11 cellular contexts compared by ENCODE assay signal in genomic region chr3:177574232-177574856, GRCh38.
DNase-seq lines count a peak whose midpoint lies in the region; ATAC-seq, FAIRE-seq and TF ChIP-seq lines count a peak whose summit lies in the region.
"Had no signal": no experiment of that assay in that cellular context is flagged by ENCODE, and none has a peak within 500 bp of the region (broad histone marks: within the 10 kb centered on the region; RNA-seq: fewer than 3 reads in every experiment).

No MANE protein-coding gene starts in this region.

- TF ChIP-seq CTCF in AG04450 (IDR thresholded peaks at IDR 0.05; ENCODE audit: low read depth, low read length) (no peak), bronchial epithelial cell (IDR thresholded peaks at IDR 0.05; ENCODE audit: insufficient read depth, low read length, severe bottlenecking) (no peak), liver (IDR thresholded peaks at IDR 0.05; ENCODE audit: low read depth, low read length, missing input control) (no peak), suprapubic skin (IDR thresholded peaks at IDR 0.05) (no peak)

- 39% methylated on average over 7 of the region's 7 CpGs for WGBS in liver
- 74% methylated on average over 7 of the region's 7 CpGs for WGBS in suprapubic skin

- no peaks in the 10 kb centered on the region for H3K36me3 ChIP-seq in bronchial epithelial cell (ENCODE audit: control insufficient read depth, insufficient read depth, low read length)
- H3K36me3 ChIP-seq in liver (ENCODE audit: control insufficient read depth in 4 of 4, insufficient read depth in 3 of 4, low read depth in 1 of 4, low read length in 3 of 4), result no peaks in the 10 kb centered on the region
- no peaks in the 10 kb centered on the region for H3K36me3 ChIP-seq in suprapubic skin

- TF ChIP-seq EP300 in suprapubic skin (IDR thresholded peaks at IDR 0.05), result no peak

- CTCF ChIA-PET in AG04450 (lab: Charles Lee), result no interaction called here

- H3K9me3 ChIP-seq in AG04450 (ENCODE audit: control insufficient read depth, insufficient read depth, low read length), result no peaks in the 10 kb centered on the region
- H3K9me3 ChIP-seq in liver (ENCODE audit: control insufficient read depth in 4 of 4, low read length in 3 of 4), result no peaks in the 10 kb centered on the region
- H3K9me3 ChIP-seq in suprapubic skin, result no peaks in the 10 kb centered on the region

- POLR2A ChIA-PET in AG04450 (lab: Yijun Ruan, JAX), result interaction anchor here (0.7 kb wide), 1 partner anchor 91 kb away, joined by 4 read pairs; no protein-coding TSS in a partner anchor

- H3K27me3 ChIP-seq in AG04450 (ENCODE audit: control insufficient read depth, insufficient read depth, low read length) (no peaks in the 10 kb centered on the region), bronchial epithelial cell (ENCODE audit: control insufficient read depth, insufficient read depth, low read length) (no peaks in the 10 kb centered on the region), liver (ENCODE audit: control insufficient read depth in 4 of 4, insufficient read depth in 4 of 4, low read length in 3 of 4) (no peaks in the 10 kb centered on the region), suprapubic skin (no peaks in the 10 kb centered on the region)

- no peak for ATAC-seq in GM21528 (IDR thresholded peaks at IDR 0.05; ENCODE audit: low FRiP score, unreplicated experiment)

- H3K4me3 ChIP-seq in AG04450 (ENCODE audit: low read depth, low read length) (no peak overlapping the region), bronchial epithelial cell (ENCODE audit: low read depth, low read length) (no peak overlapping the region), liver (ENCODE audit: low read depth in 1 of 3, low read length in 3 of 3) (no peak overlapping the region), suprapubic skin (no peak overlapping the region)

- peak; percentile 66 to 70 for TF ChIP-seq RAD21 in liver (IDR thresholded peaks at IDR 0.05)

- no peaks in the 10 kb centered on the region for H3K4me1 ChIP-seq in liver (ENCODE audit: control insufficient read depth in 4 of 4, insufficient read depth in 4 of 4, low read length in 3 of 4)
- peaks cover 10% of the 10 kb centered on the region for H3K4me1 ChIP-seq in suprapubic skin

- TF ChIP-seq POLR2A in suprapubic skin (IDR thresholded peaks at IDR 0.05), result no peak

- H3K27ac ChIP-seq in AG04450 (ENCODE audit: low read depth, low read length), result no peak overlapping the region
- H3K27ac ChIP-seq in liver (ENCODE audit: low read depth in 1 of 2, low read length in 2 of 2), result no peak overlapping the region
- H3K27ac ChIP-seq in suprapubic skin, result no peak overlapping the region
- H3K27ac ChIP-seq in caudate nucleus (ENCODE audit: low read depth, low read length), result no peak overlapping the region

- H3K9ac ChIP-seq in liver (ENCODE audit: low read depth in 1 of 2, low read length in 2 of 2), result no peak overlapping the region

- DNase-seq in AG04450 (ENCODE audit: low read depth, low spot score) (peak; percentile 46), NCI-H146 (lab: John Stamatoyannopoulos, UW) (peak; percentile 96), bronchial epithelial cell (ENCODE audit: low read depth) (peak; percentile 89), suprapubic skin (ENCODE audit: low spot score in 2 of 2) (no peak), caudate nucleus (lab: John Stamatoyannopoulos, UW) (no peak)
- DNase-seq in stimulated activated naive CD4-positive, alpha-beta T cell treated with Interleukin-2 at 50 U/mL for 16 hours (lab: John Stamatoyannopoulos, UW), result no peak
- DNase-seq: amniotic stem cell; CD4-positive, alpha-beta memory T cell had no signal

- FAIRE-seq in bronchial epithelial cell (lab: Jason Lieb, UNC), result peak; percentile 82
- FAIRE-seq: TTC549 had no signal

TF ChIP-seq in liver, 16 proteins besides CTCF, POLR2A, EP300 and RAD21:
- TF ChIP-seq NR2F2 (IDR thresholded peaks at IDR 0.05) (no peak), HNF4G (IDR thresholded peaks at IDR 0.05) (no peak), GABPA (IDR thresholded peaks at IDR 0.05 in 1 of 2, conservative IDR thresholded peaks at IDR 0.05 in 1 of 2) (peak; percentile 12 to 67), SP1 (IDR thresholded peaks at IDR 0.05) (peak; percentile 48), YY1 (IDR thresholded peaks at IDR 0.05) (peak; percentile 56), FOXA1 (IDR thresholded peaks at IDR 0.05) (peak; percentile 99), REST (IDR thresholded peaks at IDR 0.05) (no peak), ATF3 (IDR thresholded peaks at IDR 0.05) (no peak), TAF1 (conservative IDR thresholded peaks at IDR 0.05) (no peak), JUND (IDR thresholded peaks at IDR 0.05) (peak in 1 of 2 donors; percentile 69), RXRA (IDR thresholded peaks at IDR 0.05) (peak; percentile 73 to 93), FOXA2 (IDR thresholded peaks at IDR 0.05) (peak; percentile 98), HNF4A (conservative IDR thresholded peaks at IDR 0.05) (peak; percentile 54 to 78), EGR1 (IDR thresholded peaks at IDR 0.05; ENCODE audit: low read depth in 2 of 2) (peak; percentile 41 to 87)
- TF ChIP-seq, protein P1, sequence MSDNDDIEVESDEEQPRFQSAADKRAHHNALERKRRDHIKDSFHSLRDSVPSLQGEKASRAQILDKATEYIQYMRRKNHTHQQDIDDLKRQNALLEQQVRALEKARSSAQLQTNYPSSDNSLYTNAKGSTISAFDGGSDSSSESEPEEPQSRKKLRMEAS (IDR thresholded peaks at IDR 0.05), result peak; percentile 75
- TF ChIP-seq, protein P2, sequence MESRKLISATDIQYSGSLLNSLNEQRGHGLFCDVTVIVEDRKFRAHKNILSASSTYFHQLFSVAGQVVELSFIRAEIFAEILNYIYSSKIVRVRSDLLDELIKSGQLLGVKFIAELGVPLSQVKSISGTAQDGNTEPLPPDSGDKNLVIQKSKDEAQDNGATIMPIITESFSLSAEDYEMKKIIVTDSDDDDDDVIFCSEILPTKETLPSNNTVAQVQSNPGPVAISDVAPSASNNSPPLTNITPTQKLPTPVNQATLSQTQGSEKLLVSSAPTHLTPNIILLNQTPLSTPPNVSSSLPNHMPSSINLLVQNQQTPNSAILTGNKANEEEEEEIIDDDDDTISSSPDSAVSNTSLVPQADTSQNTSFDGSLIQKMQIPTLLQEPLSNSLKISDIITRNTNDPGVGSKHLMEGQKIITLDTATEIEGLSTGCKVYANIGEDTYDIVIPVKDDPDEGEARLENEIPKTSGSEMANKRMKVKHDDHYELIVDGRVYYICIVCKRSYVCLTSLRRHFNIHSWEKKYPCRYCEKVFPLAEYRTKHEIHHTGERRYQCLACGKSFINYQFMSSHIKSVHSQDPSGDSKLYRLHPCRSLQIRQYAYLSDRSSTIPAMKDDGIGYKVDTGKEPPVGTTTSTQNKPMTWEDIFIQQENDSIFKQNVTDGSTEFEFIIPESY (IDR thresholded peaks at IDR 0.05), result peak; percentile 53

Comparison
In these comparisons a context has a peak if more than half of its experiments do, and no peak if none do; other contexts are left out.
1. DNase-seq: peak in AG04450 (single experiment), NCI-H146 (single experiment) and bronchial epithelial cell (single experiment); none in suprapubic skin (0 of 2), caudate nucleus (0 of 61) and stimulated activated naive CD4-positive, alpha-beta T cell treated with Interleukin-2 at 50 U/mL for 16 hours (single experiment).